33 cellular contexts compared by ENCODE assay signal in the genomic region with DNA sequence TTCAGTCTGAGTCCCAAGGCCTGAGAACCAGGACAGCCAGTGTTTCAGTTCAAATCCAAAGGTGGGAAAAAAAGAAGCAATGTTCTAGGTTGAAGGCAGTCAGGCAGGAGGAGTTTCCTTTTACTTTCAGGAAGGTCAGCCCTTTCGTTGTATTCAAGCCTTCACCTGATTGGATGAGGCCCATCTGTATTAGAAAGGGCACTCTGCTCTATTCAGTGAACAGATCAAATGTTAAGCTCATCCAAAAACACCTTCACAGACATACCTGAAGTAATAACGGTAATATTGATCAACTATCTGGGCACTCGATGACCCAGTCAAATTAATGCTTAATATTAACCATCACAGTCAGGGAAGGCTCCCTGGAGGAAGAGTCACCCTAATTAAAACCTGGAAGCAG.
A peak's percentile ranks its signal among the peaks of the same experiment; 100 is the strongest.
DNase-seq lines count a peak whose midpoint lies in the region; ATAC-seq, FAIRE-seq and TF ChIP-seq lines count a peak whose summit lies in the region.
"Had no signal": no experiment of that assay in that cellular context is flagged by ENCODE, and none has a peak within 500 bp of the region (broad histone marks: within the 10 kb centered on the region; RNA-seq: fewer than 3 reads in every experiment).

No MANE protein-coding gene starts in this region.

- ATAC-seq in left ventricle myocardium superior (no peak), K562 (no peak)
- ATAC-seq: A549; CD8-positive, alpha-beta T cell had no signal

- H3K9me3 ChIP-seq in HEK293 (ENCODE audit: control insufficient read depth, insufficient read depth, low read depth, low read length): no peaks in the 10 kb centered on the region
- no peaks in the 10 kb centered on the region for H3K9me3 ChIP-seq in K562 (replicated peaks; ENCODE audit: control insufficient read depth, insufficient read depth, low read depth, low read length)
- H3K9me3 ChIP-seq: A549; BE2C; BLaER1; BLaER1 treated with 17β-estradiol and CSF1 and Interleukin-3, amounts not matched to agents 10 nM and 100 nM; Caco-2 had no signal

- TF ChIP-seq RAD21 in K562 (CRISPR knock-in tag; conservative IDR thresholded peaks at IDR 0.05 in 1 of 2, IDR thresholded peaks at IDR 0.05 in 1 of 2): no peak

- WGBS in K562 (ENCODE audit: insufficient coverage, low coverage, missing lambda C conversion rate): 2% methylated on average over 3 of the region's 3 CpGs

- BruUV-seq in K562 (replicated peaks; lab: Mats Ljungman, UMichigan): no TSS peak

- peak; percentile 10 for DNase-seq in cardiac septum (ENCODE audit: low spot score)
- no peak for DNase-seq in left ventricle myocardium superior
- DNase-seq in K562 (ENCODE audit: extremely low read depth in 1 of 4, low spot score in 3 of 4): no peak
- no peak for DNase-seq in activated CD4-positive, alpha-beta T cell treated with anti-CD3 and anti-CD28 coated beads for 4 hours
- no peak for DNase-seq in DMS153 treated with DMSO at 0.1 percent for 48 hours (lab: John Stamatoyannopoulos, UW; ENCODE audit: unreplicated experiment)
- DNase-seq: 8988T; ACHN; AML-193; BE2C; C1 segment of cervical spinal cord; Caco-2; Calu3; CD4-positive, alpha-beta memory T cell; CD4-positive, alpha-beta T cell; CD4-positive, CD25-positive, alpha-beta regulatory T cell; CD8-positive, alpha-beta memory T cell; CD8-positive, alpha-beta T cell; COR-L47; DMS 273 treated with DMSO at 0.1 percent for 48 hours; DMS153; DMS53; DMS79; DMS79 treated with DMSO at 0.1 percent for 48 hours; DND-41; EL had no signal

- H3K4me1 ChIP-seq in HEK293 (ENCODE audit: control insufficient read depth, insufficient read depth, low read length) (no peaks in the 10 kb centered on the region), K562 (replicated peaks in 1 of 2; ENCODE audit: control insufficient read depth in 2 of 2, insufficient read depth in 2 of 2, low read length in 2 of 2) (no peaks in the 10 kb centered on the region)
- H3K4me1 ChIP-seq: A549; BE2C; BLaER1; BLaER1 treated with 17β-estradiol and CSF1 and Interleukin-3, amounts not matched to agents 10 nM and 100 nM; Caco-2 had no signal

- H3K36me3 ChIP-seq in HEK293 (ENCODE audit: control insufficient read depth in 2 of 2, insufficient read depth in 1 of 2, low read length in 2 of 2): no peaks in the 10 kb centered on the region
- no peaks in the 10 kb centered on the region for H3K36me3 ChIP-seq in K562 (ENCODE audit: control insufficient read depth, insufficient read depth, low read length)
- H3K36me3 ChIP-seq: BE2C; BLaER1; BLaER1 treated with 17β-estradiol and CSF1 and Interleukin-3, amounts not matched to agents 10 nM and 100 nM had no signal

- CTCF ChIA-PET in HEK293 (lab: Yijun Ruan, JAX): interaction anchor here (1.1 kb wide), 1 partner anchor 35 kb away, joined by 3 read pairs; no protein-coding TSS in a partner anchor
- CTCF ChIA-PET in K562 (lab: Yijun Ruan, JAX; ENCODE audit: low intra/inter-chr PET ratio): no interaction called here

- H3K79me2 ChIP-seq in K562 (ENCODE audit: control insufficient read depth, insufficient read depth, low read length): no peaks in the 10 kb centered on the region

- H2AFZ ChIP-seq in K562 (ENCODE audit: low read depth, low read length): no peak overlapping the region

- 0 out of 2 replicates have a peak, but pooled peaks cover 5% of the 10 kb centered on the region for H4K20me1 ChIP-seq in K562 (replicated peaks; ENCODE audit: control insufficient read depth, insufficient read depth, low read length)
- H4K20me1 ChIP-seq: BLaER1; BLaER1 treated with 17β-estradiol and CSF1 and Interleukin-3, amounts not matched to agents 10 nM and 100 nM had no signal

- H3K27ac ChIP-seq in HEK293 (ENCODE audit: extremely low read depth, low read depth, low read length): no peak overlapping the region
- no peak overlapping the region for H3K27ac ChIP-seq in K562 (ENCODE audit: extremely low read depth, low read depth, low read length)
- H3K27ac ChIP-seq: 22Rv1; A549; BLaER1; BLaER1 treated with 17β-estradiol and CSF1 and Interleukin-3, amounts not matched to agents 10 nM and 100 nM; C4-2B had no signal

- H3K9ac ChIP-seq in K562 (ENCODE audit: insufficient read depth in 1 of 2, low read depth in 2 of 2, low read length in 2 of 2): no peak overlapping the region
- H3K9ac ChIP-seq: BLaER1; BLaER1 treated with 17β-estradiol and CSF1 and Interleukin-3, amounts not matched to agents 10 nM and 100 nM had no signal

- no peak overlapping the region for H3K4me2 ChIP-seq in K562 (ENCODE audit: insufficient read depth, low read length)
- H3K4me2 ChIP-seq: A549; BLaER1; BLaER1 treated with 17β-estradiol and CSF1 and Interleukin-3, amounts not matched to agents 10 nM and 100 nM had no signal

- in situ Hi-C loops in K562 (cut with MboI): no loop called here

- intact Hi-C loops in cardiac septum (cut with DNase I): no loop called here
- intact Hi-C loops in left ventricle myocardium superior (cut with micrococcal nuclease): no loop called here
- intact Hi-C loops in K562 (cut with micrococcal nuclease): no loop called here

- peaks cover 16 to 29% of the 10 kb centered on the region in 2 experiments for H3K27me3 ChIP-seq in K562 (ENCODE audit: control insufficient read depth in 2 of 2, insufficient read depth in 2 of 2, low read length in 2 of 2)
- H3K27me3 ChIP-seq: BLaER1; BLaER1 treated with 17β-estradiol and CSF1 and Interleukin-3, amounts not matched to agents 10 nM and 100 nM had no signal

- H3K9me1 ChIP-seq in K562 (ENCODE audit: control insufficient read depth, insufficient read depth, low read length): no peaks in the 10 kb centered on the region

- no peak for FAIRE-seq in K562 (lab: Jason Lieb, UNC)
- FAIRE-seq: A204.1, A549, D721Med had no signal

- TF ChIP-seq EP300 in K562 (IDR thresholded peaks at IDR 0.05; ENCODE audit: low read length): no peak

- TF ChIP-seq POLR2A in K562 (conservative IDR thresholded peaks at IDR 0.05): no peak

- TF ChIP-seq CTCF in HEK293 (tag by site-specific recombination; IDR thresholded peaks at IDR 0.05): no peak
- TF ChIP-seq CTCF in K562 (IDR thresholded peaks at IDR 0.05 in 2 of 3, conservative IDR thresholded peaks at IDR 0.05 in 1 of 3; ENCODE audit: insufficient read depth in 2 of 3, low read depth in 1 of 3, low read length in 3 of 3): no peak

- POLR2A ChIA-PET in HEK293 (lab: Yijun Ruan, JAX) (no interaction called here), K562 (lab: Yijun Ruan, JAX) (no interaction called here)

- H3K4me3 ChIP-seq in HEK293 (ENCODE audit: low read depth, low read length) (no peak overlapping the region), K562 (no peak overlapping the region)
- H3K4me3 ChIP-seq: A549; BLaER1; BLaER1 treated with 17β-estradiol and CSF1 and Interleukin-3, amounts not matched to agents 10 nM and 100 nM had no signal

TF ChIP-seq in HEK293, 187 proteins besides CTCF, POLR2A, EP300 and RAD21:
- TF ChIP-seq YY2 (tag by site-specific recombination; IDR thresholded peaks at IDR 0.05): no peak
- peak; percentile 80 for TF ChIP-seq ZNF10 (tag by site-specific recombination; IDR thresholded peaks at IDR 0.05)
- TF ChIP-seq, protein P1, sequence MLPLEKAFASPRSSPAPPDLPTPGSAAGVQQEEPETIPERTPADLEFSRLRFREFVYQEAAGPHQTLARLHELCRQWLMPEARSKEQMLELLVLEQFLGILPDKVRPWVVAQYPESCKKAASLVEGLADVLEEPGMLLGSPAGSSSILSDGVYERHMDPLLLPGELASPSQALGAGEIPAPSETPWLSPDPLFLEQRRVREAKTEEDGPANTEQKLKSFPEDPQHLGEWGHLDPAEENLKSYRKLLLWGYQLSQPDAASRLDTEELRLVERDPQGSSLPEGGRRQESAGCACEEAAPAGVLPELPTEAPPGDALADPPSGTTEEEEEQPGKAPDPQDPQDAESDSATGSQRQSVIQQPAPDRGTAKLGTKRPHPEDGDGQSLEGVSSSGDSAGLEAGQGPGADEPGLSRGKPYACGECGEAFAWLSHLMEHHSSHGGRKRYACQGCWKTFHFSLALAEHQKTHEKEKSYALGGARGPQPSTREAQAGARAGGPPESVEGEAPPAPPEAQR (tag by site-specific recombination; IDR thresholded peaks at IDR 0.05): no peak

TF ChIP-seq in K562, 482 proteins besides CTCF, POLR2A, EP300 and RAD21 (continues in another document):
- TF ChIP-seq CGGBP1 (CRISPR knock-in tag; IDR thresholded peaks at IDR 0.05) (no peak), SMAD2 (IDR thresholded peaks at IDR 0.05; ENCODE audit: low read depth, low read length) (no peak), STAT5A (IDR thresholded peaks at IDR 0.05; ENCODE audit: borderline replicate concordance, low read length) (no peak), DIDO1 (tag; IDR thresholded peaks at IDR 0.05; ENCODE audit: low read depth) (no peak)
